8 cellular contexts compared by ENCODE assay signal in genomic region chr5:116137544-116138378, GRCh38. TPM values are rescaled to one million over a fixed set of nuclear protein-coding genes. Genes with fewer than 3 reads are reported as not detected.
A peak's percentile ranks its signal among the peaks of the same experiment; 100 is the strongest.
DNase-seq lines count a peak whose midpoint lies in the region; ATAC-seq, FAIRE-seq and TF ChIP-seq lines count a peak whose summit lies in the region.

No MANE protein-coding gene starts in this region.

- H3K9me2 ChIP-seq in neural cell (ENCODE audit: insufficient read depth, low read length) = no peaks in the 10 kb centered on the region

- POLR2A ChIA-PET in RWPE1 (lab: Yijun Ruan, JAX; ENCODE audit: low non-redundant PET) = no interaction called here

- no peaks in the 10 kb centered on the region for H3F3A ChIP-seq in neural cell (ENCODE audit: insufficient read depth, low read length, poor library complexity, severe bottlenecking)

- no peak overlapping the region for H3K4me3 ChIP-seq in neural cell (ENCODE audit: low read length)

- no peak for ATAC-seq in stimulated activated naive CD8-positive, alpha-beta T cell treated with anti-CD3 and anti-CD28 coated beads, Interleukin-15, Interleukin-2, amounts not matched to agents 100 U/mL and 50 U/mL, for 24 hours

- TF ChIP-seq RAD21 in neural cell (conservative IDR thresholded peaks at IDR 0.05) = peak; percentile 92

- H3K27ac ChIP-seq in RWPE1 (no peak overlapping the region), neural cell (ENCODE audit: low read length) (no peak overlapping the region)

- no peak overlapping the region for H3K4me2 ChIP-seq in neural cell (ENCODE audit: low read length)

- no peak overlapping the region for H2AFZ ChIP-seq in neural cell (ENCODE audit: low read depth, low read length)

- CTCF ChIA-PET in RWPE1 (lab: Yijun Ruan, JAX) = interaction anchor here (0.5 to 0.7 kb wide), 7 partner anchors 105 to 742 kb away, joined by 3 read pairs; no protein-coding TSS in a partner anchor

- H3K27me3 ChIP-seq in neural cell (ENCODE audit: insufficient read depth, low read depth, low read length) = no peaks in the 10 kb centered on the region

- TF ChIP-seq EP300 in neural cell (conservative IDR thresholded peaks at IDR 0.05; ENCODE audit: poor library complexity, severe bottlenecking) = no peak

- no peak for TF ChIP-seq POLR2A in erythroblast (IDR thresholded peaks at IDR 0.05; ENCODE audit: low read length)

- no peak overlapping the region for H3K9ac ChIP-seq in neural cell (ENCODE audit: low read length)

- no peaks in the 10 kb centered on the region for H4K20me1 ChIP-seq in neural cell (ENCODE audit: insufficient read depth)

- DNase-seq in AG20443 (ENCODE audit: low spot score) (peak; percentile 33), GM18507 (ENCODE audit: extremely low spot score, insufficient read length, low read depth) (no peak), LoVo (ENCODE audit: low spot score) (peak; percentile 57), RWPE1 (ENCODE audit: low spot score) (peak; percentile 33), erythroblast (lab: John Stamatoyannopoulos, UW) (peak; percentile 60 to 68)
- DNase-seq in stimulated activated naive CD8-positive, alpha-beta T cell treated with anti-CD3 and anti-CD28 coated beads, Interleukin-15, Interleukin-2, amounts not matched to agents 100 U/mL and 50 U/mL, for 24 hours = no peak
- no peak for DNase-seq in stimulated activated CD4-positive, alpha-beta T cell treated with anti-CD3 and anti-CD28 coated beads, Interleukin-2, amount 100 ng/mL, for 24 hours

- H3K79me2 ChIP-seq in neural cell (replicated peaks; ENCODE audit: insufficient read depth, low read length) = no peaks in the 10 kb centered on the region

- H3K36me3 ChIP-seq in neural cell (ENCODE audit: insufficient read depth, low read length) = no peaks in the 10 kb centered on the region

- peak; percentile 82 for FAIRE-seq in GM18507 (lab: Jason Lieb, UNC)

- TF ChIP-seq CTCF in RWPE1 (conservative IDR thresholded peaks at IDR 0.05; ENCODE audit: low read depth) (peak; percentile 86), neural cell (IDR thresholded peaks at IDR 0.05; ENCODE audit: poor library complexity, severe bottlenecking) (peak; percentile 85)

- no peaks in the 10 kb centered on the region for H3K9me3 ChIP-seq in neural cell (ENCODE audit: low read length)

TF ChIP-seq in neural cell, 6 proteins besides CTCF, POLR2A, EP300 and RAD21:
- peak; percentile 86 for TF ChIP-seq SMC3 (conservative IDR thresholded peaks at IDR 0.05; ENCODE audit: poor library complexity)
- no peak for TF ChIP-seq EZH2 (IDR thresholded peaks at IDR 0.05; ENCODE audit: borderline replicate concordance, insufficient read depth, low read length, poor library complexity, severe bottlenecking)
- TF ChIP-seq POLR2AphosphoS5 (IDR thresholded peaks at IDR 0.05) = no peak
- no peak for TF ChIP-seq MXI1 (conservative IDR thresholded peaks at IDR 0.05; ENCODE audit: poor library complexity, severe bottlenecking)
- TF ChIP-seq REST (IDR thresholded peaks at IDR 0.05; ENCODE audit: borderline replicate concordance) = no peak
- no peak for TF ChIP-seq TAF1 (IDR thresholded peaks at IDR 0.05; ENCODE audit: low read depth)
TF ChIP-seq in neural cell: peak in this region for 1.

RNA-seq across cellular contexts. Expression of gene COMMD10, which starts 52.9 kb away (rescaled TPM):
- polyA plus RNA-seq in neural cell = 19.8 and 23.1 TPM in 2 replicates
- 20.0 and 26.2 TPM in 2 replicates for polyA minus RNA-seq in neural cell

Comparison
In these comparisons a context has a peak if more than half of its experiments do, and no peak if none do; other contexts are left out.
1. DNase-seq: peak in AG20443 (single experiment), LoVo (single experiment), RWPE1 (single experiment) and erythroblast (2 of 2); none in GM18507 (single experiment), stimulated activated naive CD8-positive, alpha-beta T cell treated with anti-CD3 and anti-CD28 coated beads, Interleukin-15, Interleukin-2, amounts not matched to agents 100 U/mL and 50 U/mL, for 24 hours (single experiment) and stimulated activated CD4-positive, alpha-beta T cell treated with anti-CD3 and anti-CD28 coated beads, Interleukin-2, amount 100 ng/mL, for 24 hours (0 of 2).